ENCODE assay signal across 12 cellular contexts in genomic region chr3:152321806-152322377, GRCh38. TPM values are rescaled to one million over a fixed set of nuclear protein-coding genes. Genes with fewer than 3 reads are reported as not detected.
DNase-seq lines count a peak whose midpoint lies in the region; ATAC-seq and TF ChIP-seq lines count a peak whose summit lies in the region.
"Had no signal": no experiment of that assay in that cellular context is flagged by ENCODE, and none has a peak within 500 bp of the region (broad histone marks: within the 10 kb centered on the region; RNA-seq: fewer than 3 reads in every experiment).

No MANE protein-coding gene starts in this region.

- H3K4me1 ChIP-seq in esophagus muscularis mucosa, result peaks cover 71 to 82% (median 76%) of the 10 kb centered on the region in 4 donors
- H3K4me1 ChIP-seq: colonic mucosa had no signal

- peak overlapping the region; percentile 40; the same call in 1 of the 2 replicates for H3K27ac ChIP-seq in SK-N-MC
- H3K27ac ChIP-seq in esophagus muscularis mucosa (replicated peaks in 1 of 4), result peak overlapping the region; percentile 44 to 68 (median 65)
- H3K27ac ChIP-seq: colonic mucosa had no signal

- H3K27me3 ChIP-seq in esophagus muscularis mucosa, result no peaks in the 10 kb centered on the region
- H3K27me3 ChIP-seq: colonic mucosa had no signal

- no peak for TF ChIP-seq CTCF in esophagus muscularis mucosa (IDR thresholded peaks at IDR 0.05)
- no peak for TF ChIP-seq CTCF in lower leg skin (IDR thresholded peaks at IDR 0.05)

- peaks cover 82% of the 10 kb centered on the region for H3K4me1 Mint-ChIP-seq in activated CD4-positive, alpha-beta T cell treated with anti-CD3 and anti-CD28 coated beads for 36 hours
- peaks cover 75% of the 10 kb centered on the region for H3K4me1 Mint-ChIP-seq in stimulated activated effector memory CD8-positive, alpha-beta T cell treated with anti-CD3 and anti-CD28 coated beads, Interleukin-12 subunit alpha, Interleukin-12 subunit beta, amount 100 ng/mL, for 72 hours

- no peaks in the 10 kb centered on the region for H3K9me3 Mint-ChIP-seq in activated CD4-positive, alpha-beta T cell treated with anti-CD3 and anti-CD28 coated beads for 36 hours (ENCODE audit: low read depth)
- no peaks in the 10 kb centered on the region for H3K9me3 Mint-ChIP-seq in stimulated activated effector memory CD8-positive, alpha-beta T cell treated with anti-CD3 and anti-CD28 coated beads, Interleukin-12 subunit alpha, Interleukin-12 subunit beta, amount 100 ng/mL, for 72 hours

- H3K27me3 Mint-ChIP-seq in activated CD4-positive, alpha-beta T cell treated with anti-CD3 and anti-CD28 coated beads for 36 hours, result no peaks in the 10 kb centered on the region

- CTCF ChIA-PET in activated CD4-positive, alpha-beta T cell treated with anti-CD3 and anti-CD28 coated beads for 36 hours (lab: Charles Lee), result interaction anchor here (0.8 to 0.9 kb wide), 2 partner anchors 30 to 123 kb away, joined by 3 to 5 read pairs; no protein-coding TSS in a partner anchor

- POLR2A ChIA-PET in activated CD4-positive, alpha-beta T cell treated with anti-CD3 and anti-CD28 coated beads for 36 hours (lab: Charles Lee), result no interaction called here

- no peak for TF ChIP-seq EP300 in esophagus muscularis mucosa (IDR thresholded peaks at IDR 0.05)

- H3K4me3 ChIP-seq in SK-N-MC (no peak overlapping the region), esophagus muscularis mucosa (no peak overlapping the region), lower leg skin (ENCODE audit: low read depth, poor library complexity, severe bottlenecking) (no peak overlapping the region)
- H3K4me3 ChIP-seq: colonic mucosa had no signal

- peaks cover 38% of the 10 kb centered on the region for H3K36me3 Mint-ChIP-seq in activated CD4-positive, alpha-beta T cell treated with anti-CD3 and anti-CD28 coated beads for 36 hours (ENCODE audit: low read depth)
- peaks cover 77% of the 10 kb centered on the region for H3K36me3 Mint-ChIP-seq in stimulated activated effector memory CD8-positive, alpha-beta T cell treated with anti-CD3 and anti-CD28 coated beads, Interleukin-12 subunit alpha, Interleukin-12 subunit beta, amount 100 ng/mL, for 72 hours

- H3K9me3 ChIP-seq in SK-N-MC (ENCODE audit: low read depth, low read length) (0 out of 2 replicates have a peak, but pooled peaks cover 4% of the 10 kb centered on the region), esophagus muscularis mucosa (no peaks in the 10 kb centered on the region)
- H3K9me3 ChIP-seq: colonic mucosa had no signal

- peaks cover 44% of the 10 kb centered on the region for H3K36me3 ChIP-seq in SK-N-MC (ENCODE audit: insufficient read depth, low read length)
- peaks cover 0 to 5% (median 0%) of the 10 kb centered on the region in 4 donors for H3K36me3 ChIP-seq in esophagus muscularis mucosa
- H3K36me3 ChIP-seq: colonic mucosa had no signal

- no peak for DNase-seq in activated CD4-positive, alpha-beta T cell treated with anti-CD3 and anti-CD28 coated beads for 36 hours
- DNase-seq in activated CD4-positive, alpha-beta T cell treated with anti-CD3 and anti-CD28 coated beads for 48 hours, result no peak
- no peak for DNase-seq in SK-N-MC (ENCODE audit: low read depth, low spot score)
- no peak for DNase-seq in esophagus muscularis mucosa (ENCODE audit: extremely low spot score)
- no peak for DNase-seq in stimulated activated effector memory CD8-positive, alpha-beta T cell treated with anti-CD3 and anti-CD28 coated beads, Interleukin-12 subunit alpha, Interleukin-12 subunit beta, amount 100 ng/mL, for 72 hours (ENCODE audit: low spot score in 2 of 2)
- DNase-seq in MV-4-11 (lab: John Stamatoyannopoulos, UW), result no peak
- no peak for DNase-seq in lower leg skin (ENCODE audit: low spot score in 2 of 2)
- DNase-seq: activated effector memory CD4-positive, alpha-beta T cell treated with Interleukin-2 at 50 U/mL for 16 hours; colonic mucosa; DMS53; stimulated activated CD4-positive, alpha-beta T cell treated with anti-CD3 and anti-CD28 coated beads, Interleukin-4, amount 100 ng/mL, for 1 hour had no signal

- H3K4me3 Mint-ChIP-seq in activated CD4-positive, alpha-beta T cell treated with anti-CD3 and anti-CD28 coated beads for 36 hours, result no peak overlapping the region
- H3K4me3 Mint-ChIP-seq in stimulated activated effector memory CD8-positive, alpha-beta T cell treated with anti-CD3 and anti-CD28 coated beads, Interleukin-12 subunit alpha, Interleukin-12 subunit beta, amount 100 ng/mL, for 72 hours, result peak overlapping the region; percentile 42

- ATAC-seq in activated CD4-positive, alpha-beta T cell treated with anti-CD3 and anti-CD28 coated beads for 36 hours, result no peak
- no peak for ATAC-seq in stimulated activated effector memory CD8-positive, alpha-beta T cell treated with anti-CD3 and anti-CD28 coated beads, Interleukin-12 subunit alpha, Interleukin-12 subunit beta, amount 100 ng/mL, for 72 hours
- no peak for ATAC-seq in HG03159 (IDR thresholded peaks at IDR 0.05; ENCODE audit: unreplicated experiment)

- WGBS in esophagus muscularis mucosa, result 67% methylated on average over 2 of the region's 2 CpGs
- 66 to 77% methylated on average over 2 of the region's 2 CpGs for WGBS in lower leg skin, 2 donors

- TF ChIP-seq POLR2A in esophagus muscularis mucosa (IDR thresholded peaks at IDR 0.05; ENCODE audit: low read depth) (no peak), lower leg skin (IDR thresholded peaks at IDR 0.05) (no peak)

- peak overlapping the region; percentile 65 for H3K27ac Mint-ChIP-seq in activated CD4-positive, alpha-beta T cell treated with anti-CD3 and anti-CD28 coated beads for 36 hours
- H3K27ac Mint-ChIP-seq in stimulated activated effector memory CD8-positive, alpha-beta T cell treated with anti-CD3 and anti-CD28 coated beads, Interleukin-12 subunit alpha, Interleukin-12 subunit beta, amount 100 ng/mL, for 72 hours, result peak overlapping the region; percentile 50

- no peak overlapping the region for H3K9ac ChIP-seq in SK-N-MC (ENCODE audit: insufficient read length)

- intact Hi-C loops in activated CD4-positive, alpha-beta T cell treated with anti-CD3 and anti-CD28 coated beads for 36 hours (cut with DNase I, micrococcal nuclease), result loop anchor here in 1 of 2 experiments (10.0 kb wide), 1 partner anchor 1303 kb away; no protein-coding TSS in a partner anchor
- intact Hi-C loops in esophagus muscularis mucosa (cut with DNase I), result no loop called here
- intact Hi-C loops in lower leg skin (cut with DNase I; ENCODE audit: low total_unique reads), result no loop called here

RNA-seq across cellular contexts. Expression of gene MBNL1, which starts 53.2 kb away (rescaled TPM):
- 100 to 1,000 TPM; 317 to 481 TPM for total RNA-seq in activated CD4-positive, alpha-beta T cell treated with anti-CD3 and anti-CD28 coated beads for 36 hours
- 100 to 1,000 TPM; 635 to 868 (median 720) TPM for total RNA-seq in esophagus muscularis mucosa
- 100 to 1,000 TPM; 152 to 286 (median 228) TPM for total RNA-seq in lower leg skin
